ENCODE assay signal across 1 cellular context in the genomic region with DNA sequence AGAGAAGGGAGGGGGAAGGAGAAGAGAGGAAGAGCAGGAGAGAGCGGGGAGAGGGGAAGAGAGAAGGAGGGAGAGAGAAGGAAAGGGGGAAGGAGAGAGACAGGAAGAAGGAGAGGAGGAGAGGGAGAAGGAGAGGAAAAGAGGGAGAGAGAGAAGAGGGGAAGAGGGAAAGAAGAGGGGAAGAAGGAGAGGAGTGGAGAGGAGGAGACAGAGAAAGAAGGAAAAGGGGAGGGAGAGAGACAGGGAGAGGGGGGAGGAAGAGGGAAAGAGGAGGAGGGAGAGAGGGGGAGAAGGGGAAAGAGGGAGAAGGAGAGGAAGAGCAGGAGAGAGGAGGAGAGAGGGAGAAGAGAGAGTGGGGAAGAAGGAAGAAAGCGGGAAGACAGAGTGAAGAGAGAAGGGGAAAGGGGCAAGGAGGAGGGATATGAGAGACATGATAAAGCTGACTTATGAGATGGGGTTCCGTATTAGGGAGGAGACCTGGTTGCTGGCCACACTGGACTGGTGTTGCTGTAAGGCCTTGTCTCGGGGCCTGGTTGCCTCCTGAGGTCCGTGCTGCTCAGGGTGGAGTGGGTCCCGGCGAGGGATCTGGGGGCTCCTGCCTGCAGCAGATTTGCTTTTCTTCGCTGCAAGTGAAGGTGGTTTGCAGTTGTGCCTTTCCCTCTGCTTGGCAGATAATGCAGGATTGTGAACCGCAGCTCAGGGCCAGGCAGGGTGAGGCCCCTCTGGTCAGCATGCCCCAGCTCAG.
TF ChIP-seq lines count a peak whose summit lies in the region.

No MANE protein-coding gene starts in this region.

TF ChIP-seq in IMR-90, 13 proteins besides CTCF, POLR2A, EP300 and RAD21 (continued from another document):
- no peak for TF ChIP-seq MXI1 (IDR thresholded peaks at IDR 0.05; ENCODE audit: borderline replicate concordance, low read depth, low read length)
- TF ChIP-seq FOS (IDR thresholded peaks at IDR 0.05; ENCODE audit: low read depth, low read length), result no peak
- TF ChIP-seq RCOR1 (IDR thresholded peaks at IDR 0.05; ENCODE audit: insufficient replicate concordance, low read length), result no peak
- TF ChIP-seq, protein P1, sequence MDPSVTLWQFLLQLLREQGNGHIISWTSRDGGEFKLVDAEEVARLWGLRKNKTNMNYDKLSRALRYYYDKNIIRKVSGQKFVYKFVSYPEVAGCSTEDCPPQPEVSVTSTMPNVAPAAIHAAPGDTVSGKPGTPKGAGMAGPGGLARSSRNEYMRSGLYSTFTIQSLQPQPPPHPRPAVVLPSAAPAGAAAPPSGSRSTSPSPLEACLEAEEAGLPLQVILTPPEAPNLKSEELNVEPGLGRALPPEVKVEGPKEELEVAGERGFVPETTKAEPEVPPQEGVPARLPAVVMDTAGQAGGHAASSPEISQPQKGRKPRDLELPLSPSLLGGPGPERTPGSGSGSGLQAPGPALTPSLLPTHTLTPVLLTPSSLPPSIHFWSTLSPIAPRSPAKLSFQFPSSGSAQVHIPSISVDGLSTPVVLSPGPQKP (IDR thresholded peaks at IDR 0.05; ENCODE audit: borderline replicate concordance, low read depth, low read length), result no peak
- no peak for TF ChIP-seq CHD1 (IDR thresholded peaks at IDR 0.05; ENCODE audit: low read depth, low read length)
- TF ChIP-seq, protein P2, sequence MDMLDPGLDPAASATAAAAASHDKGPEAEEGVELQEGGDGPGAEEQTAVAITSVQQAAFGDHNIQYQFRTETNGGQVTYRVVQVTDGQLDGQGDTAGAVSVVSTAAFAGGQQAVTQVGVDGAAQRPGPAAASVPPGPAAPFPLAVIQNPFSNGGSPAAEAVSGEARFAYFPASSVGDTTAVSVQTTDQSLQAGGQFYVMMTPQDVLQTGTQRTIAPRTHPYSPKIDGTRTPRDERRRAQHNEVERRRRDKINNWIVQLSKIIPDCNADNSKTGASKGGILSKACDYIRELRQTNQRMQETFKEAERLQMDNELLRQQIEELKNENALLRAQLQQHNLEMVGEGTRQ (IDR thresholded peaks at IDR 0.05; ENCODE audit: low read depth, low read length), result no peak
- no peak for TF ChIP-seq MAFK (IDR thresholded peaks at IDR 0.05; ENCODE audit: low read depth, low read length)
